ENCODE assay signal across 8 cellular contexts in the genomic region with DNA sequence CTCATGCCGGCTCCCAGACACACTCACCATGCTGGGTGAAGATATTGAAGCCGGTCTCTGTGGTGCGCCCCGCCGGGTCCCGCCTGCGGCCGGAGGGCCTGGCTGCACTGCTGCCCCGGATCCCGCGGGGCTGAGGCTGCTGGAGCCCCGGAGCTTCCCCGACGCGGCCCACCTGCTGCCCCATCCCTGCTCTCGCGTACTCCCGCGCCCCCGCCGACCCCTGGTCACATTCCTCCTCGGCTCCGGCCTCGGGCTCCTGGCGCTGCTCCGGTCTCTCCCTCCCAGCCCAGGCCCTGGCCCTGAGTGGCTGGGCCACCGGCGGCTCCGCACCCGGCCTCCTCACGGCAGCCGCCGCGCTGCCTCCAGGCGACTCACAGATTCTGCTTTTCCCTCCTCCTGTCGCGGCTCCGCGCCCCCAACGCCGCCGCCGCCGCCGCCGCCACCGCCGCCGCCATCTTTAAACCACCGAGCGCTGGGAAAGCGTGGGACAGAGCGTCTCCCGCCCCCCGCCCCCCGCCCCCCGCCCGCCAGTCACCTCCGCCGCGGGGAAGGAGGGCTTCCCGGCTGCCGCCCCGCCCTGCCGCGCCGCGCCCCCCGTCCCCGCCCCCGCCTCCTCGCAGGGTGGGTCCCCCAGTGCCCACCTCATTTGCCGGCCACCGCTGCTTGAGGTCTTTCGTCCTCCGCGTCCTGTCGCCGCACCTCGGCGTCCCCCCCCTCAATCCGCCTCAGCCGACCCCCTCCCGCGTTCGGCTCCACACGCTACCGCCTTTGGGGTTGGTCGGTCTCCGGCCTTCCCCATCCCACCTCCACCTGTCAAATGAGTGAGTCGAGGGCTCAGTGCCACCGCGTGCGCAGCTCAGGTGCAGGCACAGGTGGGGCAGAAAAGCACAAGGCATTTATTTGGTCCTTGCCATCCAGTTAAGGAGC. TPM values are rescaled to one million over a fixed set of nuclear protein-coding genes. Genes with fewer than 3 reads are reported as not detected.
DNase-seq lines count a peak whose midpoint lies in the region; ATAC-seq and TF ChIP-seq lines count a peak whose summit lies in the region.

TSS of gene ABL2 (minus strand) at position 464 of the 927 bp plus-strand sequence. CDS start at position 184, 280 bp downstream.

- H3K36me3 Mint-ChIP-seq in activated T-cell treated with anti-CD3 and anti-CD28 coated beads, Interleukin-2, amount 50 U/mL, for 72 hours (ENCODE audit: insufficient read depth in 2 of 2): peaks cover 3 to 8% of the 10 kb centered on the region in 2 donors
- peaks cover 12% of the 10 kb centered on the region for H3K36me3 Mint-ChIP-seq in nephron (ENCODE audit: low read depth)

- no peak for DNase-seq in AG09309 (ENCODE audit: low read depth)
- DNase-seq in NOMO-1 treated with DMSO at 0.1 percent for 48 hours (lab: John Stamatoyannopoulos, UW; ENCODE audit: unreplicated experiment): peak; percentile 14
- DNase-seq in activated T-cell treated with anti-CD3 and anti-CD28 coated beads, Interleukin-2, amount 50 U/mL, for 72 hours: peak; percentile 47 to 60
- no peak for DNase-seq in esophagus squamous epithelium (lab: John Stamatoyannopoulos, UW)
- DNase-seq in stomach: peak; percentile 48

- peaks cover 0 to 1% of the 10 kb centered on the region in 2 donors for H3K9me3 Mint-ChIP-seq in activated T-cell treated with anti-CD3 and anti-CD28 coated beads, Interleukin-2, amount 50 U/mL, for 72 hours
- no peaks in the 10 kb centered on the region for H3K9me3 Mint-ChIP-seq in nephron

- H3K4me1 Mint-ChIP-seq in activated T-cell treated with anti-CD3 and anti-CD28 coated beads, Interleukin-2, amount 50 U/mL, for 72 hours (ENCODE audit: low read depth): peaks cover 34% of the 10 kb centered on the region
- H3K4me1 Mint-ChIP-seq in nephron: peaks cover 24% of the 10 kb centered on the region

- 0 to 4% methylated on average over 11 to 15 of the region's 94 CpGs for WGBS in esophagus squamous epithelium, 2 donors
- WGBS in stomach, 5 donors: 0 to 2% (median 1%) methylated on average over 31 to 89 of the region's 94 CpGs

- in situ Hi-C loops in GM18951 (cut with MboI; ENCODE audit: low sequenced_read_pairs, unreplicated experiment): no loop called here

- no peak for TF ChIP-seq EP300 in stomach (IDR thresholded peaks at IDR 0.05)

- H3K27me3 ChIP-seq in esophagus squamous epithelium (no peaks in the 10 kb centered on the region), stomach (no peaks in the 10 kb centered on the region)

- ATAC-seq in HG03280 (IDR thresholded peaks at IDR 0.05; ENCODE audit: unreplicated experiment): peak; percentile 61
- peak; percentile 34 to 38 for ATAC-seq in activated T-cell treated with anti-CD3 and anti-CD28 coated beads, Interleukin-2, amount 50 U/mL, for 72 hours (replicated peaks in 1 of 2)

- peak within 1 kb of the TSS; percentile 73 for H3K27ac Mint-ChIP-seq in activated T-cell treated with anti-CD3 and anti-CD28 coated beads, Interleukin-2, amount 50 U/mL, for 72 hours
- peak within 1 kb of the TSS; percentile 61 to 89 (median 82) for H3K27ac Mint-ChIP-seq in nephron

- H3K36me3 ChIP-seq in esophagus squamous epithelium: peaks cover 0 to 4% (median 0%) of the 10 kb centered on the region in 3 donors
- H3K36me3 ChIP-seq in stomach: peaks cover 0 to 4% (median 3%) of the 10 kb centered on the region in 4 donors

- H3K4me3 ChIP-seq in AG09309 (ENCODE audit: control insufficient read depth, low read depth, low read length): peak within 1 kb of the TSS; percentile 92
- H3K4me3 ChIP-seq in esophagus squamous epithelium: peak within 1 kb of the TSS; percentile 78 to 98 (median 96)
- H3K4me3 ChIP-seq in stomach: peak within 1 kb of the TSS; percentile 85 to 100 (median 98)

- H3K27ac ChIP-seq in esophagus squamous epithelium: peak within 1 kb of the TSS; percentile 82 to 91 (median 86)
- H3K27ac ChIP-seq in stomach: peak within 1 kb of the TSS; percentile 74 to 93 (median 88)

- H3K9me3 ChIP-seq in esophagus squamous epithelium (no peaks in the 10 kb centered on the region), stomach (no peaks in the 10 kb centered on the region)

- peak within 1 kb of the TSS; percentile 79 to 91 for H3K4me3 Mint-ChIP-seq in activated T-cell treated with anti-CD3 and anti-CD28 coated beads, Interleukin-2, amount 50 U/mL, for 72 hours
- peak within 1 kb of the TSS; percentile 91 to 94 (median 93) for H3K4me3 Mint-ChIP-seq in nephron

- no peaks in the 10 kb centered on the region for H3K27me3 Mint-ChIP-seq in activated T-cell treated with anti-CD3 and anti-CD28 coated beads, Interleukin-2, amount 50 U/mL, for 72 hours (ENCODE audit: low read depth)
- no peaks in the 10 kb centered on the region for H3K27me3 Mint-ChIP-seq in nephron (ENCODE audit: low read depth)

- TF ChIP-seq POLR2A in GM18951 (IDR thresholded peaks at IDR 0.05; ENCODE audit: extremely low read depth, insufficient read depth, insufficient read length): peak; percentile 52
- TF ChIP-seq POLR2A in esophagus squamous epithelium (IDR thresholded peaks at IDR 0.05): no peak
- TF ChIP-seq POLR2A in stomach (IDR thresholded peaks at IDR 0.05): no peak

- H3K4me1 ChIP-seq in esophagus squamous epithelium (peaks cover 10 to 34% (median 13%) of the 10 kb centered on the region in 3 donors), stomach (peaks cover 12 to 42% (median 27%) of the 10 kb centered on the region in 4 donors)

- TF ChIP-seq CTCF in AG09309 (IDR thresholded peaks at IDR 0.05; ENCODE audit: control insufficient read depth, insufficient read depth, low read depth, low read length, missing control alignments) (no peak), esophagus squamous epithelium (IDR thresholded peaks at IDR 0.05) (no peak), nephron (IDR thresholded peaks at IDR 0.05; ENCODE audit: unreplicated experiment in 3 of 3) (no peak), stomach (IDR thresholded peaks at IDR 0.05) (no peak)

- intact Hi-C loops in esophagus squamous epithelium (cut with DNase I): no loop called here
- intact Hi-C loops in stomach (cut with DNase I; ENCODE audit: low total_unique reads): no loop called here

RNA-seq across cellular contexts. Expression of gene ABL2, which starts in this region (rescaled TPM):
- 10 to 100 TPM; 11.9 to 12.2 TPM for total RNA-seq in activated T-cell treated with anti-CD3 and anti-CD28 coated beads, Interleukin-2, amount 50 U/mL, for 72 hours
- 10 to 100 TPM in 1 of 4 donors, 1 to 10 TPM in 3; 3.3 to 12.0 (median 6.2) TPM for total RNA-seq in esophagus squamous epithelium
- total RNA-seq in stomach: 10 to 100 TPM in 3 of 5 donors, 1 to 10 TPM in 2; 4.6 to 26.6 (median 12.9) TPM
- polyA plus RNA-seq in stomach: 1 to 10 TPM; 1.3 to 2.9 (median 2.6) TPM

Comparison
In these comparisons a context has a peak if more than half of its experiments do, and no peak if none do; other contexts are left out.
1. DNase-seq: peak in NOMO-1 treated with DMSO at 0.1 percent for 48 hours (single experiment), activated T-cell treated with anti-CD3 and anti-CD28 coated beads, Interleukin-2, amount 50 U/mL, for 72 hours (2 of 2) and stomach (single experiment); none in AG09309 (single experiment) and esophagus squamous epithelium (single experiment).
2. Peak in every context shown above with its lines, with median percentiles within 50 percentile points of each other: H3K4me3 ChIP-seq.